In genomic region chr1:222644649-222645005, GRCh38 we compare ENCODE assay signal across 8 cellular contexts. TPM values are rescaled to one million over a fixed set of nuclear protein-coding genes. Genes with fewer than 3 reads are reported as not detected.
A peak's percentile ranks its signal among the peaks of the same experiment; 100 is the strongest.
DNase-seq lines count a peak whose midpoint lies in the region; ATAC-seq, FAIRE-seq and TF ChIP-seq lines count a peak whose summit lies in the region.

No MANE protein-coding gene starts in this region.

- peak overlapping the region; percentile 97 to 98 for H3K9ac ChIP-seq in kidney (ENCODE audit: low read length in 2 of 2)

- POLR2A ChIA-PET in AG04450 (lab: Yijun Ruan, JAX), result interaction anchor here (0.7 to 1.9 kb wide), 3 partner anchors 10 to 28 kb away, joined by 3 to 8 read pairs (median 4); no protein-coding TSS in a partner anchor

- CTCF ChIA-PET in AG04450 (lab: Charles Lee), result interaction anchor here (1.3 to 4.2 kb wide), 4 partner anchors 10 to 189 kb away, joined by 3 to 22 read pairs (median 6); no protein-coding TSS in a partner anchor

- TF ChIP-seq CTCF in AG04450 (IDR thresholded peaks at IDR 0.05; ENCODE audit: low read depth, low read length) (no peak), adrenal gland (IDR thresholded peaks at IDR 0.05) (no peak), kidney (IDR thresholded peaks at IDR 0.05; ENCODE audit: borderline replicate concordance, extremely low read depth, insufficient read depth) (no peak)

- peak; percentile 0 for ATAC-seq in HG02623 (IDR thresholded peaks at IDR 0.05; ENCODE audit: unreplicated experiment)
- no peak for ATAC-seq in GM18505 (IDR thresholded peaks at IDR 0.05; ENCODE audit: unreplicated experiment)

- WGBS in adrenal gland, 4 donors, result 1 to 3% (median 2%) methylated on average over 5 of the region's 5 CpGs

- H3K4me3 ChIP-seq in AG04450 (ENCODE audit: low read depth, low read length), result peak overlapping the region; percentile 93
- peak overlapping the region; percentile 68 to 89 (median 78) for H3K4me3 ChIP-seq in adrenal gland
- peak overlapping the region; percentile 95 to 96 for H3K4me3 ChIP-seq in kidney (ENCODE audit: low read length in 2 of 2)

- intact Hi-C loops in adrenal gland (cut with DNase I) (no loop called here), kidney (cut with DNase I) (no loop called here)

- no peak for TF ChIP-seq POLR2A in adrenal gland (IDR thresholded peaks at IDR 0.05)
- no peak for TF ChIP-seq POLR2A in GM18505 (IDR thresholded peaks at IDR 0.05; ENCODE audit: borderline replicate concordance, extremely low read depth, insufficient read depth, insufficient read length)

- H3K9me3 ChIP-seq in AG04450 (ENCODE audit: control insufficient read depth, insufficient read depth, low read length) (no peaks in the 10 kb centered on the region), adrenal gland (replicated peaks in 1 of 3) (no peaks in the 10 kb centered on the region), kidney (ENCODE audit: control insufficient read depth in 1 of 2, low read length in 2 of 2) (no peaks in the 10 kb centered on the region)

- H3K4me1 ChIP-seq in adrenal gland (replicated peaks in 1 of 2) (peaks cover 5 to 8% of the 10 kb centered on the region in 2 donors), kidney (ENCODE audit: control insufficient read depth in 1 of 2, insufficient read depth in 1 of 2, low read depth in 1 of 2, low read length in 2 of 2) (peaks cover 4 to 13% of the 10 kb centered on the region in 2 donors)

- no peaks in the 10 kb centered on the region for H3K27me3 ChIP-seq in AG04450 (ENCODE audit: control insufficient read depth, insufficient read depth, low read length)
- H3K27me3 ChIP-seq in adrenal gland, result no peaks in the 10 kb centered on the region

- no peak for DNase-seq in AG04450 (ENCODE audit: low read depth, low spot score)
- DNase-seq in adrenal gland, result no peak
- no peak for DNase-seq in kidney
- DNase-seq in NCI-H2029 treated with DMSO at 0.1 percent for 48 hours (lab: John Stamatoyannopoulos, UW), result no peak
- DNase-seq in CD1c-positive myeloid dendritic cell (ENCODE audit: extremely low spot score), result no peak

- H3K36me3 ChIP-seq in adrenal gland (replicated peaks in 1 of 2) (peaks cover 0 to 5% of the 10 kb centered on the region in 2 donors), kidney (ENCODE audit: control insufficient read depth in 1 of 2, insufficient read depth in 2 of 2, low read length in 2 of 2) (peaks cover 0 to 4% of the 10 kb centered on the region in 2 donors)

- no peak for FAIRE-seq in kidney (lab: Jason Lieb, UNC)

- H3K27ac ChIP-seq in AG04450 (ENCODE audit: low read depth, low read length) (peak overlapping the region; percentile 96), adrenal gland (peak overlapping the region; percentile 88 to 96 (median 92)), kidney (ENCODE audit: low read depth in 2 of 2, low read length in 2 of 2) (peak overlapping the region; percentile 90 to 91), temporal lobe (ENCODE audit: low read depth, low read length) (peak overlapping the region; percentile 82)

RNA-seq across cellular contexts. Expression of gene MIA3, which starts 26.7 kb away (rescaled TPM):
- polyA plus RNA-seq in AG04450 (2011; rRNA removed) (47.2 and 53.6 TPM in 2 replicates), adrenal gland (100 to 1,000 TPM in 1 of 3 donors, 10 to 100 TPM in 2; 33.1 to 134 (median 45.2) TPM), kidney (ENCODE audit: insufficient read depth, low read depth, low replicate concordance) (19.1 TPM)
- 46.2 and 48.5 TPM in 2 replicates for polyA minus RNA-seq in AG04450 (2011; rRNA and poly(A)+ RNA removed)
- total RNA-seq in adrenal gland (100 to 1,000 TPM in 1 of 8 donors, 10 to 100 TPM in 7; 37.7 to 101 (median 65.9) TPM), kidney (51.5 TPM), temporal lobe (43.3 TPM)

RNA-seq across cellular contexts. Expression of gene TAF1A, which starts 54.9 kb away (rescaled TPM):
- polyA plus RNA-seq in AG04450 (2011; rRNA removed) (4.9 and 7.3 TPM in 2 replicates), adrenal gland (1 to 10 TPM; 1.4 to 6.6 (median 1.6) TPM), kidney (ENCODE audit: insufficient read depth, low read depth, low replicate concordance) (1.9 TPM)
- polyA minus RNA-seq in AG04450 (2011; rRNA and poly(A)+ RNA removed), result 1.5 and 3.6 TPM in 2 replicates
- total RNA-seq in adrenal gland (1 to 10 TPM; 1.6 to 9.4 (median 5.7) TPM), kidney (8.2 TPM), temporal lobe (20.7 TPM)
